ENCODE assay signal across 11 cellular contexts in the genomic region with DNA sequence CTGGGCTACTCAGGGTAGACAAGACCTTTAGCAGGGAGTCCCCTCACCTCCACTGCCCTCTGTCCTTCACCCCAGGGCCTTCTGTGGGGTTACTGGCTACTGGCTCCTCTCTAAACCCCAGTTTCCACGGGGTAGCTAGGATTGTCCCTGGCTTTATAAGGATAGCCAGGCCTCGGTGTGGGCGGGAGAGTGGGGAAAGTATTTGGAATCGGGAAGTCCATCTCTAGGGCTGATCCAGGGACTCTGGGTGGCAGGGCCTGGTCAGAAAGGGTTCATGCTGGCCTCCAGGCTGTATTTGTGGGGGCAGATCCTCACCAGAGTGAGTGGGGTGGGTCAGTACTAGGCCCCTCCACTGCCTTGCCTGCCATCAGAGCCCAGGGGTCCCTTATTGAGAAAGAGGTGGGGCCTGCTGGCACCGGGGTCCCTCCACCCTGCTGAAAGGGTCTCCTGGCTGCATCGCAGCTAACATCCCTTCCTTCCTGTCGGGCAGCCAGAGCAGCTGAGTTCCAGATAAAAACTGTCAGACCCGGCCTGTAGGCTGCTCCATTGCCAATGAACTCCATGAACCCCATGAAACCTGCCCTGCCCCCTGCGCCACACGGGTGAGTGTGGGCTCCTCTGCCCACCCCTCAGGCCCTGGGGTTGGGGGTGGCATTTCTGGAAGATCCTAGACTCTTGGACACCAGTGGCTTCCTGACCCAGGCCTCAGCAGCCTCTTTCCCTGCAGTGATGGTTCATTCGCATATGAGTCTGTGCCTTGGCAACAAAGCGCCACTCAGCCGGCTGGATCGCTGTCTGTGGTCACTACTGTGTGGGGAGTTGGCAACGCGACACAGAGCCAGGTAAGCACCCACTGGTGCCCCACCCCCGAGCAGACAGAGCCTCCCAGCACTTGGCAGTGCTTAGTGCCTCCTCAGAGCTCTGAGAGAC. TPM values are rescaled to one million over a fixed set of nuclear protein-coding genes. Genes with fewer than 3 reads are reported as not detected.
DNase-seq lines count a peak whose midpoint lies in the region; ATAC-seq and TF ChIP-seq lines count a peak whose summit lies in the region.
"Had no signal": no experiment of that assay in that cellular context is flagged by ENCODE, and none has a peak within 500 bp of the region (broad histone marks: within the 10 kb centered on the region; RNA-seq: fewer than 3 reads in every experiment).

No MANE protein-coding gene starts in this region.

- peak overlapping the region; percentile 8 for H3K27ac ChIP-seq in A673 (ENCODE audit: low read depth, low read length, poor library complexity, severe bottlenecking)
- no peak overlapping the region for H3K27ac ChIP-seq in GM23248
- no peak overlapping the region for H3K27ac ChIP-seq in trophoblast cell (ENCODE audit: low read depth, low read length)
- H3K27ac ChIP-seq: brain microvascular endothelial cell had no signal

- H3K4ac ChIP-seq in trophoblast cell (ENCODE audit: low read depth, low read length) = no peak overlapping the region

- no peak for ATAC-seq in GM21390 (IDR thresholded peaks at IDR 0.05; ENCODE audit: unreplicated experiment)

- H2BK12ac ChIP-seq in trophoblast cell (ENCODE audit: low read length) = no peak overlapping the region

- H3K9me2 ChIP-seq in GM23248 (ENCODE audit: insufficient read depth) = no peaks in the 10 kb centered on the region

- TF ChIP-seq CTCF in A673 (conservative IDR thresholded peaks at IDR 0.05; ENCODE audit: low read depth, low read length) = no peak

- no peak overlapping the region for H4K12ac ChIP-seq in trophoblast cell (ENCODE audit: low read depth, low read length)

- POLR2A ChIA-PET in A673 (lab: Charles Lee; ENCODE audit: low non-redundant PET) = no interaction called here

- H3K23ac ChIP-seq in trophoblast cell (ENCODE audit: low read length) = no peak overlapping the region

- H3K14ac ChIP-seq in trophoblast cell (ENCODE audit: low read length) = no peak overlapping the region

- H3K79me2 ChIP-seq in GM23248 (ENCODE audit: insufficient read depth) = peaks cover 58% of the 10 kb centered on the region
- H3K79me2 ChIP-seq in trophoblast cell (ENCODE audit: control insufficient read depth, insufficient read depth, low read length, poor library complexity) = no peaks in the 10 kb centered on the region

- WGBS in GM23248 (ENCODE audit: low coverage in 1 of 2, low lambda C conversion rate in 2 of 2, missing lambda C conversion rate in 2 of 2), 2 experiments = 76 to 78% methylated on average over 17 of the region's 17 CpGs
- WGBS in trophoblast cell (ENCODE audit: extremely low coverage, insufficient coverage, insufficient read length) = no CpG with 5 or more reads among the region's 17 CpGs

- H3K4me1 ChIP-seq in A673 (ENCODE audit: insufficient read depth, low read length, poor library complexity, severe bottlenecking) = no peaks in the 10 kb centered on the region
- H3K4me1 ChIP-seq in GM23248 (ENCODE audit: insufficient read depth) = no peaks in the 10 kb centered on the region
- H3K4me1 ChIP-seq in trophoblast cell (ENCODE audit: control insufficient read depth in 1 of 2, insufficient read depth in 2 of 2, low read length in 2 of 2) = peaks cover 4 to 5% of the 10 kb centered on the region in 2 experiments

- H3K18ac ChIP-seq in trophoblast cell (ENCODE audit: low read length) = no peak overlapping the region

- no peaks in the 10 kb centered on the region for H4K20me1 ChIP-seq in GM23248 (ENCODE audit: insufficient read depth)

- no peak overlapping the region for H4K91ac ChIP-seq in trophoblast cell (ENCODE audit: low read depth, low read length)

- H3K79me1 ChIP-seq in trophoblast cell (ENCODE audit: low read length) = no peaks in the 10 kb centered on the region

- DNase-seq in A673 (ENCODE audit: low spot score) (no peak), GM23248 (no peak), epidermal melanocyte (ENCODE audit: insufficient read length, low spot score) (peak; percentile 9), posterior vena cava (ENCODE audit: low spot score) (peak; percentile 72), trophoblast cell (no peak), Kasumi-1 (lab: John Stamatoyannopoulos, UW) (no peak)
- DNase-seq in stimulated activated CD4-positive, alpha-beta T cell treated with anti-CD3 and anti-CD28 coated beads, Interleukin-4, amount 100 ng/mL, for 1 hour = no peak
- DNase-seq: activated CD4-positive, alpha-beta T cell treated with anti-CD3 and anti-CD28 coated beads for 1 hour; brain microvascular endothelial cell; NCI-H2107 had no signal

- no peaks in the 10 kb centered on the region for H3K9me3 ChIP-seq in A673 (ENCODE audit: low read depth, low read length, poor library complexity, severe bottlenecking)
- H3K9me3 ChIP-seq in GM23248 (ENCODE audit: low read depth) = no peaks in the 10 kb centered on the region
- H3K9me3 ChIP-seq in trophoblast cell (ENCODE audit: insufficient read depth, low read depth, low read length) = peaks cover 6% of the 10 kb centered on the region

- H2BK120ac ChIP-seq in trophoblast cell (ENCODE audit: insufficient read depth, low read length, poor library complexity) = no peak overlapping the region

- H3K9ac ChIP-seq in GM23248 (peak overlapping the region; percentile 18; the same call in 1 of the 2 replicates), trophoblast cell (ENCODE audit: low read length) (no peak overlapping the region)

- no peak overlapping the region for H2AK5ac ChIP-seq in trophoblast cell (ENCODE audit: low read length)

- H3K4me3 ChIP-seq in A673 (ENCODE audit: low read depth, low read length, poor library complexity, severe bottlenecking) (no peak overlapping the region), GM23248 (no peak overlapping the region), trophoblast cell (ENCODE audit: low read depth, low read length) (no peak overlapping the region)

- H3K27me3 ChIP-seq in A673 (replicated peaks; ENCODE audit: insufficient read depth, low read depth, low read length, poor library complexity) = no peaks in the 10 kb centered on the region
- no peaks in the 10 kb centered on the region for H3K27me3 ChIP-seq in GM23248 (replicated peaks; ENCODE audit: insufficient read depth)
- no peaks in the 10 kb centered on the region for H3K27me3 ChIP-seq in trophoblast cell (ENCODE audit: insufficient read depth, low read length)
- H3K27me3 ChIP-seq: brain microvascular endothelial cell had no signal

- H4K8ac ChIP-seq in trophoblast cell (ENCODE audit: low read depth, low read length) = no peak overlapping the region

- in situ Hi-C loops in GM23248 (cut with MboI) = no loop called here

- H3K36me3 ChIP-seq in A673 (ENCODE audit: insufficient read depth, low read length, poor library complexity, severe bottlenecking) (peaks cover 16% of the 10 kb centered on the region), GM23248 (ENCODE audit: low read depth) (no peaks in the 10 kb centered on the region; the same call in 1 of the 2 replicates), trophoblast cell (ENCODE audit: control insufficient read depth in 1 of 2, insufficient read depth in 2 of 2, low read length in 2 of 2) (peaks cover 27 to 28% of the 10 kb centered on the region in 2 experiments)

- H3K4me2 ChIP-seq in GM23248 (ENCODE audit: unreplicated experiment) (no peak overlapping the region), trophoblast cell (ENCODE audit: low read length) (no peak overlapping the region)

- no TSS peak for BruUV-seq in A673 (replicated peaks; lab: Mats Ljungman, UMichigan)

- H2AFZ ChIP-seq in GM23248 (no peak overlapping the region), trophoblast cell (ENCODE audit: insufficient read depth, low read length, poor library complexity) (no peak overlapping the region)

- H2BK5ac ChIP-seq in trophoblast cell (ENCODE audit: low read depth, low read length, poor library complexity) = no peak overlapping the region

- CTCF ChIA-PET in A673 (lab: Charles Lee) = interaction anchor here (0.5 kb wide), 1 partner anchor 123 kb away, joined by 5 read pairs; no protein-coding TSS in a partner anchor

- intact Hi-C loops in A673 (cut with micrococcal nuclease; ENCODE audit: unreplicated experiment) = no loop called here
- intact Hi-C loops in posterior vena cava (cut with DNase I) = loop anchor here (10.0 kb wide), 2 partner anchors 79 to 151 kb away; partner anchors contain the start of gene OGDH (in 1 of the 2)

- no peaks in the 10 kb centered on the region for H3F3A ChIP-seq in GM23248 (ENCODE audit: insufficient read depth)

RNA-seq across cellular contexts. Expression of gene ZMIZ2, which starts 7.3 kb away (rescaled TPM):
- total RNA-seq in A673 (2021) (108 and 114 TPM in 2 replicates), posterior vena cava (10 to 100 TPM; 52.2 to 67.1 TPM)
- 9.7 and 12.4 TPM in 2 replicates for total RNA-seq in GM23248 (2014; rRNA removed; shearing (Covaris generic))
- 6.1 and 7.8 TPM in 2 replicates for polyA plus RNA-seq in GM23248 (2016; fragmentation: Nextera tagmentation; extraction: Ambion mirVana)
- polyA plus RNA-seq in trophoblast cell (2013) = 27.0 and 27.4 TPM in 2 replicates

RNA-seq across cellular contexts. Expression of gene PPIA, which starts 40.5 kb away (rescaled TPM):
- 2,816 and 3,047 TPM in 2 replicates for total RNA-seq in A673 (2021)
- total RNA-seq in GM23248 (2014; rRNA removed; shearing (Covaris generic)) = 2,655 and 2,752 TPM in 2 replicates
- 3,114 and 3,141 TPM in 2 replicates for polyA plus RNA-seq in GM23248 (2016; fragmentation: Nextera tagmentation; extraction: Ambion mirVana)
- 1,000 to 10,000 TPM in 1 of 2 donors, 100 to 1,000 TPM in 1; 961 to 1,030 TPM for total RNA-seq in posterior vena cava
- 1,607 and 1,645 TPM in 2 replicates for polyA plus RNA-seq in trophoblast cell (2013)

Comparison
In these comparisons a context has a peak if more than half of its experiments do, and no peak if none do; other contexts are left out.
1. DNase-seq: peak in epidermal melanocyte (single experiment) and posterior vena cava (single experiment); none in A673 (single experiment), GM23248 (single experiment), trophoblast cell (0 of 2), stimulated activated CD4-positive, alpha-beta T cell treated with anti-CD3 and anti-CD28 coated beads, Interleukin-4, amount 100 ng/mL, for 1 hour (single experiment) and Kasumi-1 (0 of 2).